8 cellular contexts compared by ENCODE assay signal in genomic region chr11:123511037-123511870, GRCh38.
A peak's percentile ranks its signal among the peaks of the same experiment; 100 is the strongest.
DNase-seq lines count a peak whose midpoint lies in the region; ATAC-seq and TF ChIP-seq lines count a peak whose summit lies in the region.

No MANE protein-coding gene starts in this region.

- ATAC-seq in GM21360 (IDR thresholded peaks at IDR 0.05; ENCODE audit: unreplicated experiment) (peak; percentile 82), mucosa of descending colon (peak; percentile 100)

- DNase-seq in COR-L47 (lab: John Stamatoyannopoulos, UW) (peak; percentile 87), HT-29 (ENCODE audit: low spot score) (peak; percentile 98), NT2/D1 (ENCODE audit: low read depth, low spot score) (peak; percentile 85), epidermal melanocyte (ENCODE audit: insufficient read length, low spot score) (peak; percentile 82), mucosa of descending colon (peak; percentile 81 to 87 (median 83))
- peak; percentile 10 for DNase-seq in activated CD8-positive, alpha-beta memory T cell treated with anti-CD3 and anti-CD28 coated beads, Interleukin-2, amount 50 U/mL, for 1 hour (ENCODE audit: extremely low read depth)
- DNase-seq in stimulated activated CD8-positive, alpha-beta memory T cell treated with anti-CD3 and anti-CD28 coated beads, Interleukin-7, amount 100 ng/mL, for 4 hours (ENCODE audit: low read depth in 2 of 2), result peak; percentile 5 to 32

- H3K9ac ChIP-seq in NT2/D1 (ENCODE audit: insufficient read length, low read depth), result peak overlapping the region; percentile 68

- H3K9me3 ChIP-seq in NT2/D1 (ENCODE audit: insufficient read depth, low read length), result no peaks in the 10 kb centered on the region
- H3K9me3 ChIP-seq in mucosa of descending colon, result no peaks in the 10 kb centered on the region

- TF ChIP-seq CTCF in mucosa of descending colon (IDR thresholded peaks at IDR 0.05), result peak; percentile 80

- H3K4me3 ChIP-seq in NT2/D1 (ENCODE audit: insufficient read length, low read depth) (no peak overlapping the region), mucosa of descending colon (no peak overlapping the region)

- intact Hi-C loops in mucosa of descending colon (cut with DNase I, micrococcal nuclease), result loop anchor here in 1 of 2 donors (5.0 kb wide), 1 partner anchor 61 kb away; no protein-coding TSS in a partner anchor

- H3K4me1 ChIP-seq in NT2/D1 (ENCODE audit: insufficient read depth, insufficient read length) (peaks cover 13% of the 10 kb centered on the region), mucosa of descending colon (ENCODE audit: low read depth) (no peaks in the 10 kb centered on the region)

- no peaks in the 10 kb centered on the region for H3K27me3 ChIP-seq in NT2/D1 (ENCODE audit: insufficient read depth, insufficient read length)

- H3K36me3 ChIP-seq in NT2/D1 (ENCODE audit: insufficient read depth, insufficient read length, low read length) (no peaks in the 10 kb centered on the region), mucosa of descending colon (ENCODE audit: low read depth) (no peaks in the 10 kb centered on the region)

Comparison
In these comparisons a context has a peak if more than half of its experiments do, and no peak if none do; other contexts are left out.
1. DNase-seq: peak in every context shown above with its lines; median percentile 98 in HT-29; 87 in COR-L47; 85 in NT2/D1; 83 in mucosa of descending colon; 82 in epidermal melanocyte; 18 in stimulated activated CD8-positive, alpha-beta memory T cell treated with anti-CD3 and anti-CD28 coated beads, Interleukin-7, amount 100 ng/mL, for 4 hours; 10 in activated CD8-positive, alpha-beta memory T cell treated with anti-CD3 and anti-CD28 coated beads, Interleukin-2, amount 50 U/mL, for 1 hour.